In genomic region chr11:95767498-95767897, GRCh38 we compare ENCODE assay signal across 16 cellular contexts. TPM values are rescaled to one million over a fixed set of nuclear protein-coding genes. Genes with fewer than 3 reads are reported as not detected.
A peak's percentile ranks its signal among the peaks of the same experiment; 100 is the strongest.
DNase-seq lines count a peak whose midpoint lies in the region; ATAC-seq, FAIRE-seq and TF ChIP-seq lines count a peak whose summit lies in the region.
"Had no signal": no experiment of that assay in that cellular context is flagged by ENCODE, and none has a peak within 500 bp of the region (broad histone marks: within the 10 kb centered on the region; RNA-seq: fewer than 3 reads in every experiment).

No MANE protein-coding gene starts in this region.

- WGBS in K562 (ENCODE audit: insufficient coverage, low coverage, missing lambda C conversion rate), result 88% methylated on average over 1 of the region's 1 CpG
- 82% methylated on average over 1 of the region's 1 CpG for WGBS in right lobe of liver (ENCODE audit: insufficient coverage, low coverage, low lambda C conversion rate, missing lambda C conversion rate)

- in situ Hi-C loops in K562 (cut with MboI), result no loop called here

- intact Hi-C loops in K562 (cut with micrococcal nuclease), result loop anchor here (10.0 kb wide), 2 partner anchors 403 to 703 kb away; partner anchors contain the start of gene SRSF8
- intact Hi-C loops in right lobe of liver (cut with DNase I), result no loop called here

- no peak overlapping the region for H3K4me2 ChIP-seq in K562 (ENCODE audit: insufficient read depth, low read length)

- ATAC-seq in K562 (no peak), right lobe of liver (peak; percentile 64 to 85 (median 77)), HG03439 (IDR thresholded peaks at IDR 0.05; ENCODE audit: unreplicated experiment) (no peak), HG03280 (IDR thresholded peaks at IDR 0.05; ENCODE audit: unreplicated experiment) (no peak)
- ATAC-seq in activated T-helper 17 cell treated with anti-CD3 and anti-CD28 coated beads, Interleukin-2, amount 50 U/mL, for 72 hours (replicated peaks), result no peak
- ATAC-seq: naive thymus-derived CD4-positive, alpha-beta T cell had no signal

- TF ChIP-seq EP300 in K562 (IDR thresholded peaks at IDR 0.05; ENCODE audit: low read length), result no peak

- no peak for TF ChIP-seq RAD21 in K562 (CRISPR knock-in tag; conservative IDR thresholded peaks at IDR 0.05 in 1 of 2, IDR thresholded peaks at IDR 0.05 in 1 of 2)

- H3K27me3 ChIP-seq in HL-60 (ENCODE audit: insufficient read depth, poor library complexity, severe bottlenecking), result no peaks in the 10 kb centered on the region
- H3K27me3 ChIP-seq in K562 (ENCODE audit: control insufficient read depth in 2 of 2, insufficient read depth in 2 of 2, low read length in 2 of 2), result no peaks in the 10 kb centered on the region
- no peaks in the 10 kb centered on the region for H3K27me3 ChIP-seq in right lobe of liver
- H3K27me3 ChIP-seq: right atrium auricular region had no signal

- H3K9me3 ChIP-seq in K562 (replicated peaks; ENCODE audit: control insufficient read depth, insufficient read depth, low read depth, low read length) (no peaks in the 10 kb centered on the region; the same call in 1 of the 2 replicates), right lobe of liver (no peaks in the 10 kb centered on the region)
- H3K9me3 ChIP-seq: Caco-2, right atrium auricular region had no signal

- POLR2A ChIA-PET in K562 (lab: Yijun Ruan, JAX), result interaction anchor here (1.5 kb wide), 1 partner anchor 20 kb away, joined by 3 read pairs; no protein-coding TSS in a partner anchor

- no peak overlapping the region for H3K4me3 Mint-ChIP-seq in type B pancreatic cell
- H3K4me3 Mint-ChIP-seq in activated T-helper 17 cell treated with anti-CD3 and anti-CD28 coated beads, Interleukin-2, amount 50 U/mL, for 72 hours, result no peak overlapping the region
- H3K4me3 Mint-ChIP-seq: naive thymus-derived CD4-positive, alpha-beta T cell had no signal

- no peaks in the 10 kb centered on the region for H3K36me3 Mint-ChIP-seq in type B pancreatic cell
- peaks cover 42% of the 10 kb centered on the region for H3K36me3 Mint-ChIP-seq in activated T-helper 17 cell treated with anti-CD3 and anti-CD28 coated beads, Interleukin-2, amount 50 U/mL, for 72 hours (ENCODE audit: low read depth)

- no peak for TF ChIP-seq CTCF in HL-60 (IDR thresholded peaks at IDR 0.05; ENCODE audit: insufficient read depth, low read length)
- TF ChIP-seq CTCF in K562 (IDR thresholded peaks at IDR 0.05 in 2 of 3, conservative IDR thresholded peaks at IDR 0.05 in 1 of 3; ENCODE audit: insufficient read depth in 2 of 3, low read depth in 1 of 3, low read length in 3 of 3), result no peak
- TF ChIP-seq CTCF in right lobe of liver (IDR thresholded peaks at IDR 0.05), result no peak
- TF ChIP-seq CTCF in type B pancreatic cell (conservative IDR thresholded peaks at IDR 0.05), result no peak

- no peak; the same call in 1 of the 2 replicates for TF ChIP-seq POLR2A in K562 (conservative IDR thresholded peaks at IDR 0.05)
- TF ChIP-seq POLR2A in right lobe of liver (IDR thresholded peaks at IDR 0.05), result no peak

- no peaks in the 10 kb centered on the region for H4K20me1 ChIP-seq in K562 (replicated peaks; ENCODE audit: control insufficient read depth, insufficient read depth, low read length)

- H3K27me3 Mint-ChIP-seq in type B pancreatic cell, result no peaks in the 10 kb centered on the region
- no peaks in the 10 kb centered on the region for H3K27me3 Mint-ChIP-seq in activated T-helper 17 cell treated with anti-CD3 and anti-CD28 coated beads, Interleukin-2, amount 50 U/mL, for 72 hours
- H3K27me3 Mint-ChIP-seq: naive thymus-derived CD4-positive, alpha-beta T cell had no signal

- H3K4me3 ChIP-seq in HL-60 (replicated peaks; ENCODE audit: insufficient read depth, low read length) (no peak overlapping the region), K562 (no peak overlapping the region), right lobe of liver (no peak overlapping the region)
- H3K4me3 ChIP-seq: coronary artery, right atrium auricular region had no signal

- H3K27ac ChIP-seq in HL-60 (replicated peaks) (no peak overlapping the region), K562 (ENCODE audit: extremely low read depth, low read depth, low read length) (no peak overlapping the region), right lobe of liver (no peak overlapping the region)
- H3K27ac ChIP-seq: coronary artery, right atrium auricular region had no signal

- no peak for FAIRE-seq in K562 (lab: Jason Lieb, UNC)

- H3K4me1 Mint-ChIP-seq in type B pancreatic cell (ENCODE audit: unreplicated experiment), result no peaks in the 10 kb centered on the region
- no peaks in the 10 kb centered on the region for H3K4me1 Mint-ChIP-seq in activated T-helper 17 cell treated with anti-CD3 and anti-CD28 coated beads, Interleukin-2, amount 50 U/mL, for 72 hours

- no peaks in the 10 kb centered on the region for H3K9me3 Mint-ChIP-seq in type B pancreatic cell
- H3K9me3 Mint-ChIP-seq in activated T-helper 17 cell treated with anti-CD3 and anti-CD28 coated beads, Interleukin-2, amount 50 U/mL, for 72 hours, result no peaks in the 10 kb centered on the region
- H3K9me3 Mint-ChIP-seq: naive thymus-derived CD4-positive, alpha-beta T cell had no signal

- no TSS peak for BruUV-seq in K562 (replicated peaks; lab: Mats Ljungman, UMichigan)

- no peaks in the 10 kb centered on the region for H3K4me1 ChIP-seq in K562 (replicated peaks in 1 of 2; ENCODE audit: control insufficient read depth in 2 of 2, insufficient read depth in 2 of 2, low read length in 2 of 2)
- no peaks in the 10 kb centered on the region for H3K4me1 ChIP-seq in right lobe of liver
- H3K4me1 ChIP-seq: right atrium auricular region had no signal

- no peak overlapping the region for H3K27ac Mint-ChIP-seq in type B pancreatic cell
- H3K27ac Mint-ChIP-seq in activated T-helper 17 cell treated with anti-CD3 and anti-CD28 coated beads, Interleukin-2, amount 50 U/mL, for 72 hours, result no peak overlapping the region

- DNase-seq in AML-193 (lab: John Stamatoyannopoulos, UW) (peak; percentile 64 to 65), HL-60 (ENCODE audit: low read depth in 1 of 2, low spot score in 1 of 2) (peak; percentile 33 to 69), K562 (ENCODE audit: extremely low read depth in 1 of 4, low spot score in 3 of 4) (no peak), right lobe of liver (no peak), type B pancreatic cell (ENCODE audit: extremely low spot score, unreplicated experiment) (no peak)
- DNase-seq: Caco-2; foreskin melanocyte; islet precursor cell; naive thymus-derived CD4-positive, alpha-beta T cell; NCI-H1105; NCI-H526 had no signal

- no peak overlapping the region for H3K9ac ChIP-seq in K562 (ENCODE audit: insufficient read depth in 1 of 2, low read depth in 2 of 2, low read length in 2 of 2)

- H3K36me3 ChIP-seq in K562 (ENCODE audit: control insufficient read depth, insufficient read depth, low read length), result peaks cover 31% of the 10 kb centered on the region
- peaks cover 0 to 23% (median 1%) of the 10 kb centered on the region in 4 donors for H3K36me3 ChIP-seq in right lobe of liver

- no peaks in the 10 kb centered on the region for H3K9me1 ChIP-seq in K562 (ENCODE audit: control insufficient read depth, insufficient read depth, low read length)

- CTCF ChIA-PET in K562 (lab: Yijun Ruan, JAX; ENCODE audit: low intra/inter-chr PET ratio), result no interaction called here

- no peaks in the 10 kb centered on the region for H3K79me2 ChIP-seq in K562 (ENCODE audit: control insufficient read depth, insufficient read depth, low read length)

- no peak overlapping the region for H2AFZ ChIP-seq in K562 (ENCODE audit: low read depth, low read length)

RNA-seq across cellular contexts. Expression of gene FAM76B, which starts 22.1 kb away (rescaled TPM):
- 65.3 and 224 TPM in 2 replicates for total RNA-seq in K562 (2011; cell fraction: chromatin; rRNA removed; ENCODE audit: low replicate concordance)
- 35.2 and 52.4 TPM in 2 replicates for total RNA-seq in K562 (2011; cell fraction: nucleolus; rRNA removed)
- 64.7 and 73.8 TPM in 2 replicates for total RNA-seq in K562 (2011; cell fraction: nucleoplasm; rRNA removed)
- 24.6 and 25.6 TPM in 2 replicates for total RNA-seq in K562 (2014; rRNA removed)
- 46.8 and 56.4 TPM in 2 replicates for total RNA-seq in K562 (2014; rRNA removed; fragmentation: Illumina TruSeq; extraction: Trizol)
- 42.4 and 48.9 TPM in 2 replicates for total RNA-seq in K562 (2015; rRNA removed; fragmentation: Illumina TruSeq; extraction: Trizol)
- 28.4 and 33.9 TPM in 2 replicates for total RNA-seq in K562 (2021)
- polyA plus RNA-seq in K562 (2011; rRNA removed), result 60.0 and 62.6 TPM in 2 replicates
- 6.0 and 14.0 TPM in 2 replicates for polyA plus RNA-seq in K562 (2011; cell fraction: cytosol; rRNA removed)
- 92.7 and 160 TPM in 2 replicates for polyA plus RNA-seq in K562 (2011; cell fraction: nucleus; rRNA removed)
- 19.1 and 27.1 TPM in 2 replicates for polyA plus RNA-seq in K562 (2012)
- polyA plus RNA-seq in K562 (2014; fragmentation: Illumina TruSeq; extraction: Trizol), result 35.0 and 36.2 TPM in 2 replicates
- polyA plus RNA-seq in K562 (2014; fragmentation: Nextera tagmentation; extraction: Ambion mirVana), result 10 to 100 TPM; 22.5 to 23.7 TPM
- polyA plus RNA-seq in K562 (2014; rRNA removed), result 32.9 and 51.1 TPM in 2 replicates
- polyA minus RNA-seq in K562 (2011; rRNA and poly(A)+ RNA removed), result 73.2 and 83.6 TPM in 2 replicates
- 13.8 and 16.7 TPM in 2 replicates for polyA minus RNA-seq in K562 (2011; cell fraction: cytosol; rRNA and poly(A)+ RNA removed)
- 59.1 and 144 TPM in 2 replicates for polyA minus RNA-seq in K562 (2011; cell fraction: nucleus; rRNA and poly(A)+ RNA removed)
- 10 to 100 TPM; 12.9 to 28.1 (median 16.6) TPM for total RNA-seq in right lobe of liver
- 17.1 and 30.7 TPM in 2 replicates for total RNA-seq in type B pancreatic cell (ENCODE audit: low replicate concordance)
- total RNA-seq in activated T-helper 17 cell treated with anti-CD3 and anti-CD28 coated beads, Interleukin-2, amount 50 U/mL, for 72 hours, result 10 to 100 TPM; 38.3 to 50.7 TPM

RNA-seq across cellular contexts. Expression of gene CEP57, which starts 22.8 kb away (rescaled TPM):
- total RNA-seq in K562 (2011; cell fraction: chromatin; rRNA removed; ENCODE audit: low replicate concordance), result 28.8 and 122 TPM in 2 replicates
- total RNA-seq in K562 (2011; cell fraction: nucleolus; rRNA removed), result 16.0 and 21.6 TPM in 2 replicates
- total RNA-seq in K562 (2011; cell fraction: nucleoplasm; rRNA removed), result 36.4 and 64.2 TPM in 2 replicates
- total RNA-seq in K562 (2014; rRNA removed) (50.7 and 62.7 TPM in 2 replicates), K562 (2014; rRNA removed; fragmentation: Illumina TruSeq; extraction: Trizol) (85.3 and 103 TPM in 2 replicates), K562 (2015; rRNA removed; fragmentation: Illumina TruSeq; extraction: Trizol) (71.0 and 81.5 TPM in 2 replicates), K562 (2021) (65.2 and 66.4 TPM in 2 replicates), right lobe of liver (10 to 100 TPM; 25.5 to 46.2 (median 36.1) TPM), type B pancreatic cell (ENCODE audit: low replicate concordance) (42.6 and 61.3 TPM in 2 replicates)
- polyA plus RNA-seq in K562 (2011; rRNA removed) (76.5 and 88.1 TPM in 2 replicates), K562 (2014; fragmentation: Illumina TruSeq; extraction: Trizol) (67.3 and 74.3 TPM in 2 replicates), K562 (2014; fragmentation: Nextera tagmentation; extraction: Ambion mirVana) (10 to 100 TPM; 25.1 to 33.9 TPM), K562 (2014; rRNA removed) (47.5 and 54.3 TPM in 2 replicates)
- polyA plus RNA-seq in K562 (2011; cell fraction: cytosol; rRNA removed), result 26.5 and 37.3 TPM in 2 replicates
- 36.1 and 55.6 TPM in 2 replicates for polyA plus RNA-seq in K562 (2011; cell fraction: nucleus; rRNA removed)
- polyA plus RNA-seq in K562 (2012), result 50.5 and 75.0 TPM in 2 replicates
- polyA minus RNA-seq in K562 (2011; rRNA and poly(A)+ RNA removed), result 101 and 113 TPM in 2 replicates
- 27.6 and 43.8 TPM in 2 replicates for polyA minus RNA-seq in K562 (2011; cell fraction: cytosol; rRNA and poly(A)+ RNA removed)
- 37.0 and 69.0 TPM in 2 replicates for polyA minus RNA-seq in K562 (2011; cell fraction: nucleus; rRNA and poly(A)+ RNA removed)
- 100 to 1,000 TPM in 1 of 2 donors, 10 to 100 TPM in 1; 79.9 to 159 TPM for total RNA-seq in activated T-helper 17 cell treated with anti-CD3 and anti-CD28 coated beads, Interleukin-2, amount 50 U/mL, for 72 hours

Comparison
In these comparisons a context has a peak if more than half of its experiments do, and no peak if none do; other contexts are left out.
1. DNase-seq: peak in AML-193 (2 of 2) and HL-60 (2 of 2); none in K562 (0 of 4), right lobe of liver (0 of 3) and type B pancreatic cell (single experiment).
2. ATAC-seq: peak in right lobe of liver (4 of 4); none in K562 (single experiment), HG03439 (single experiment), HG03280 (single experiment) and activated T-helper 17 cell treated with anti-CD3 and anti-CD28 coated beads, Interleukin-2, amount 50 U/mL, for 72 hours (single experiment).